ENCODE assay signal across 22 cellular contexts in the genomic region with DNA sequence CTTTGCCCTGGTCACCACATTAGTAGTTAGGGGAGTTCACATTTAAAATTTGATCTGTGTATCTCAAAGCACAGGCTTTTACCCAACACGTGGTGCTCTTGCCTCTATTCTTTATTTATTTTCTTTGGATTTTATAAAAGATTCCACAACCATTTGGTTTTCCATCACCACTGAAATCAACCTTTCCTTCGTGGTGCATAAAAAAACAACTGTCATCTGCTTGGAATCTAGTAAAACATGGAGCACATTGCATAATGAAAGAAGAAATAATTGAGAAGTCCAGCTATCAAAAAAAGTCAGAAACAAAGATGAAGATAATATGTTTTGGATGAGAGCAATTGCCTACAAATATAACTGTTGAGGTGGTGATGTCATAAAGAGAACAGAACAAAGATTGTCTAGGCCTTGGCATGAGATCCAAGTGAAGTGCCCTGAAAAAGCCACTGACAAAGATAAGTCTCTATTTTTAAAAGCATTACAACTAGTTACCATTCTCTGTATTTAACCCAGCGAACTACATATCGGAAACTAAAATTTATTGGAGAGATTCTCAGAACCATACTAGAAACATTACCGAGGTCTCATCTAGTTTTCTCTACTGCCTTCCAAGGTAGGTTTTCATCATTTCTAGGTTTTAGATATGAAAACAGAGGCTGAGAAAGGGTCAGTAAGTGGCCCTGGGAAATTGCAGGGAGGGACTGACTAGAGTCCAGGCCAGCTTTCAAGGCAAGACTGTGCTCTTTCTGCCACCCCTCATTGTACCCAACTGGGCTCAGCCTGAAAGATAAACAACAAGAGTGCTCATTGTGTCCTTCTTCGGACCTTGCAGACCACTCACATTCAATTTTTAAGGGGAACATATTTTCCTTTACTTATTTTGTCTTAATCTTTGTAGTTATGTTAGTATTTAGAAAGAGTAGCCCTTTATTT.
DNase-seq lines count a peak whose midpoint lies in the region; FAIRE-seq and TF ChIP-seq lines count a peak whose summit lies in the region.
"Had no signal": no experiment of that assay in that cellular context is flagged by ENCODE, and none has a peak within 500 bp of the region (broad histone marks: within the 10 kb centered on the region; RNA-seq: fewer than 3 reads in every experiment).

No MANE protein-coding gene starts in this region.

- H3K4me3 ChIP-seq in BJ (ENCODE audit: low read depth, low read length) (no peak overlapping the region), brain microvascular endothelial cell (ENCODE audit: low read depth, low read length) (no peak overlapping the region), left ventricle myocardium inferior (peak overlapping the region; percentile 62), skeletal muscle tissue (ENCODE audit: low read length in 3 of 3) (peak overlapping the region in 2 of 3 donors; percentile 38 to 49)
- H3K4me3 ChIP-seq: body of pancreas, colonic mucosa, esophagus muscularis mucosa, psoas muscle, stomach, upper lobe of right lung had no signal

- H3K27ac ChIP-seq in brain microvascular endothelial cell (no peak overlapping the region), left ventricle myocardium inferior (replicated peaks) (peak overlapping the region; percentile 87), skeletal muscle tissue (ENCODE audit: low read depth, low read length) (peak overlapping the region; percentile 31), caudate nucleus (ENCODE audit: low read depth, low read length) (no peak overlapping the region)
- H3K27ac ChIP-seq: body of pancreas, colonic mucosa, psoas muscle, stomach, upper lobe of right lung had no signal

- FAIRE-seq in RCC 7860 (lab: Jason Lieb, UNC) = no peak

- in situ Hi-C loops in brain microvascular endothelial cell (cut with HindIII; ENCODE audit: low pct_ligation_motif_present, low sequenced_read_pairs) = no loop called here

- TF ChIP-seq CTCF in BJ (IDR thresholded peaks at IDR 0.05; ENCODE audit: insufficient read depth, low read depth, low read length) (no peak), brain microvascular endothelial cell (IDR thresholded peaks at IDR 0.05; ENCODE audit: low read depth, low read length, missing control alignments) (no peak), left ventricle myocardium inferior (IDR thresholded peaks at IDR 0.05; ENCODE audit: borderline replicate concordance) (no peak)

- H3K36me3 ChIP-seq in BJ (ENCODE audit: control insufficient read depth, insufficient read depth, low read length) (no peaks in the 10 kb centered on the region), brain microvascular endothelial cell (replicated peaks) (no peaks in the 10 kb centered on the region), left ventricle myocardium inferior (no peaks in the 10 kb centered on the region), skeletal muscle tissue (ENCODE audit: control insufficient read depth in 3 of 3, insufficient read depth in 3 of 3, low read length in 3 of 3) (no peaks in the 10 kb centered on the region)
- H3K36me3 ChIP-seq: colonic mucosa, esophagus muscularis mucosa, stomach, upper lobe of right lung had no signal

- DNase-seq in BJ (ENCODE audit: low read depth) (peak; percentile 52), brain microvascular endothelial cell (peak; percentile 2), left ventricle myocardium inferior (no peak), H4 (ENCODE audit: low spot score) (no peak), caudate nucleus (lab: John Stamatoyannopoulos, UW) (no peak), RCC 7860 (ENCODE audit: low spot score) (no peak)
- DNase-seq in stimulated activated CD4-positive, alpha-beta T cell treated with anti-CD3 and anti-CD28 coated beads, Interleukin-12 subunit alpha, Interleukin-12 subunit beta, amount 100 ng/mL, for 4 hours = no peak
- DNase-seq: ACHN; activated CD4-positive, alpha-beta T cell treated with anti-CD3 and anti-CD28 coated beads, Interleukin-2, amount 10 ng/mL, durations not matched to agents 7 days and 5 days; body of pancreas; colonic mucosa; GDM1; HCEC 1CT; midbrain; MM.1S; NCI-H1436 treated with DMSO at 0.1 percent for 48 hours; NCI-H510A treated with DMSO at 0.1 percent for 48 hours; psoas muscle; stomach; upper lobe of right lung had no signal

- H3K9ac ChIP-seq in skeletal muscle tissue (ENCODE audit: low read depth in 1 of 3, low read length in 3 of 3) = peak overlapping the region in 2 of 3 donors; percentile 17 to 32

- intact Hi-C loops in left ventricle myocardium inferior (cut with micrococcal nuclease) = no loop called here

- POLR2A ChIA-PET in BJ (lab: Charles Lee) = interaction anchor here (0.6 kb wide), 1 partner anchor 149 kb away, joined by 4 read pairs; no protein-coding TSS in a partner anchor

- CTCF ChIA-PET in BJ (lab: Yijun Ruan, JAX) = interaction anchor here (0.5 to 1.4 kb wide), 2 partner anchors 10 to 230 kb away, joined by 3 read pairs; no protein-coding TSS in a partner anchor

- H3K9me3 ChIP-seq in left ventricle myocardium inferior (replicated peaks) = no peaks in the 10 kb centered on the region
- no peaks in the 10 kb centered on the region for H3K9me3 ChIP-seq in skeletal muscle tissue (ENCODE audit: control insufficient read depth in 3 of 3, low read length in 3 of 3)
- H3K9me3 ChIP-seq: body of pancreas, colonic mucosa, esophagus muscularis mucosa, psoas muscle, stomach, upper lobe of right lung had no signal

- no peaks in the 10 kb centered on the region for H3K27me3 ChIP-seq in BJ (ENCODE audit: control insufficient read depth, insufficient read depth, low read length)
- H3K27me3 ChIP-seq in brain microvascular endothelial cell (replicated peaks) = no peaks in the 10 kb centered on the region
- no peaks in the 10 kb centered on the region for H3K27me3 ChIP-seq in left ventricle myocardium inferior (ENCODE audit: low read depth)
- no peaks in the 10 kb centered on the region for H3K27me3 ChIP-seq in skeletal muscle tissue (ENCODE audit: control insufficient read depth in 3 of 3, insufficient read depth in 3 of 3, low read length in 3 of 3)
- H3K27me3 ChIP-seq: body of pancreas, colonic mucosa, esophagus muscularis mucosa, stomach, upper lobe of right lung had no signal

- H3K4me1 ChIP-seq in left ventricle myocardium inferior (peaks cover 13% of the 10 kb centered on the region), skeletal muscle tissue (ENCODE audit: control insufficient read depth in 3 of 3, insufficient read depth in 3 of 3, low read length in 3 of 3) (no peaks in the 10 kb centered on the region)
- H3K4me1 ChIP-seq: body of pancreas, colonic mucosa, psoas muscle, stomach, upper lobe of right lung had no signal

Comparison
In these comparisons a context has a peak if more than half of its experiments do, and no peak if none do; other contexts are left out.
1. DNase-seq: peak in BJ (single experiment) and brain microvascular endothelial cell (single experiment); none in left ventricle myocardium inferior (single experiment), H4 (single experiment), caudate nucleus (0 of 61), stimulated activated CD4-positive, alpha-beta T cell treated with anti-CD3 and anti-CD28 coated beads, Interleukin-12 subunit alpha, Interleukin-12 subunit beta, amount 100 ng/mL, for 4 hours (single experiment) and RCC 7860 (single experiment).
2. H3K4me3 ChIP-seq: peak in left ventricle myocardium inferior (single experiment) and skeletal muscle tissue (2 of 3); none in BJ (single experiment) and brain microvascular endothelial cell (single experiment).
3. H3K27ac ChIP-seq: peak in left ventricle myocardium inferior (single experiment) and skeletal muscle tissue (single experiment); none in brain microvascular endothelial cell (single experiment) and caudate nucleus (single experiment).